Comparison of ENCODE assay signal across 32 cellular contexts in genomic region chr17:6989779-6990178, GRCh38. TPM values are rescaled to one million over a fixed set of nuclear protein-coding genes. Genes with fewer than 3 reads are reported as not detected.
"Had no signal": no experiment of that assay in that cellular context is flagged by ENCODE, and none has a peak within 500 bp of the region (broad histone marks: within the 10 kb centered on the region; RNA-seq: fewer than 3 reads in every experiment).

No MANE protein-coding gene starts in this region.

- H3K9me3 ChIP-seq: SJCRH30 had no signal

- H3K27ac ChIP-seq: SJCRH30, SK-N-MC, WERI-Rb-1 had no signal

- H3K27me3 ChIP-seq: SJCRH30 had no signal

- DNase-seq: activated CD4-positive, alpha-beta T cell treated with anti-CD3 and anti-CD28 coated beads for 1 hour; activated CD4-positive, alpha-beta T cell treated with anti-CD3 and anti-CD28 coated beads for 48 hours; activated CD4-positive, CD25-positive, alpha-beta regulatory T cell; activated CD8-positive, alpha-beta T cell treated with anti-CD3 and anti-CD28 coated beads for 36 hours; activated gamma-delta T cell treated with Interleukin-2 at 50 U/mL for 16 hours; activated naive CD4-positive, alpha-beta T cell treated with anti-CD3 and anti-CD28 coated beads for 36 hours; activated naive CD8-positive, alpha-beta T cell treated with anti-CD3 and anti-CD28 coated beads, Interleukin-2, amount 50 U/mL, for 24 hours; activated T-cell treated with anti-CD3 and anti-CD28 coated beads for 4 hours; activated T-cell treated with anti-CD3 and anti-CD28 coated beads, Interleukin-2, amount 50 U/mL, for 4 hours; amniotic stem cell; aorta; caudate nucleus; cerebellar nuclear complex; Karpas-422; KBM-7; NCI-H1105; NCI-H1417 treated with DMSO at 0.1 percent for 48 hours; NCI-H187 treated with DMSO at 0.1 percent for 48 hours; NCI-H2081 treated with DMSO at 0.1 percent for 48 hours; NCI-H226; NCI-H446 treated with DMSO at 0.1 percent for 48 hours; NCI-H524; NCI-H69; NCI-H82; NK-92 treated with Interleukin-12 subunit alpha and Interleukin-12 subunit beta, amount 100 ng/mL, for 24 hours; SJCRH30; T1000; WERI-Rb-1 had no signal

- ATAC-seq: activated CD8-positive, alpha-beta T cell treated with anti-CD3 and anti-CD28 coated beads for 36 hours; activated naive CD8-positive, alpha-beta T cell treated with anti-CD3 and anti-CD28 coated beads, Interleukin-2, amount 50 U/mL, for 24 hours; activated T-cell treated with anti-CD3 and anti-CD28 coated beads, Interleukin-2, amount 50 U/mL, for 4 hours had no signal

- H3K4me1 ChIP-seq: SJCRH30 had no signal

- H3K36me3 ChIP-seq: SJCRH30, WERI-Rb-1 had no signal

- H3K4me3 ChIP-seq: SJCRH30, SK-N-MC had no signal

RNA-seq across cellular contexts. Expression of gene ALOX12, which starts 6.1 kb away (rescaled TPM):
- total RNA-seq: activated CD8-positive, alpha-beta T cell treated with anti-CD3 and anti-CD28 coated beads for 36 hours; activated naive CD4-positive, alpha-beta T cell treated with anti-CD3 and anti-CD28 coated beads for 36 hours; activated T-cell treated with anti-CD3 and anti-CD28 coated beads, Interleukin-2, amount 50 U/mL, for 4 hours; activated T-helper 1 cell treated with anti-CD3 and anti-CD28 coated beads, Interleukin-12 subunit alpha, Interleukin-12 subunit beta, Interleukin-2, Interleukin-4 antibody, amounts not matched to agents 30 ng/mL and 10 ng/mL and 1 ng/mL, durations not matched to agents 14 hours and 24 hours and 36 hours; aorta; SJCRH30; T-helper 1 cell treated with Interleukin-12 subunit alpha and Interleukin-12 subunit beta and Interleukin-4 antibody, amounts not matched to agents 30 ng/mL and 1 ng/mL, for 36 hours; T-helper 2 cell treated with Interferon-gamma antibody and Interleukin-4, amounts not matched to agents 100 ng/mL and 5 ng/mL, for 36 hours had no signal
- polyA plus RNA-seq: aorta had no signal

RNA-seq across cellular contexts. Expression of gene SLC16A11, which starts 54.1 kb away (rescaled TPM):
- total RNA-seq: SJCRH30 had no signal
- polyA plus RNA-seq: aorta had no signal
